Comparison of ENCODE assay signal across 10 cellular contexts in the genomic region with DNA sequence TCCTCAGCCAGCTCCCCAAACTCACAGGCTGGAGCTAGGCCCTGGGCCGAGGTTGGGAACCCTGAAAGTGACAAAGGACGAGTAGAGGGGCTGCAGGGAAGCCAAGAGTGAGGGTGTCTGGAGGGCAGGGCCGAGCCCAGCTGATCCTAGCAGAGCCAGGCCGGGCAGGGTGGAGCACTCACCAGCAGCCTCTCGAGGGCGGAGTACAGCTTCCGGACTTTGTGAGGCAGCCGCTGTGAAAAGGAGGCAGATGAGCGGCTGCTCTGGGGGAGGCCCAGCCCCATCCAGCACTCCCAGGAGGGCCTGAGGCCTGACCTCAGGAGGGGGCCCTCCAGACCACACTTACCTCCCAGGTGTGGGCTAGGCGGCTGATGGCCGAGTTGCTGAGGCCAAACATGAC. TPM values are rescaled to one million over a fixed set of nuclear protein-coding genes. Genes with fewer than 3 reads are reported as not detected.
DNase-seq lines count a peak whose midpoint lies in the region; ATAC-seq and TF ChIP-seq lines count a peak whose summit lies in the region.
"Had no signal": no experiment of that assay in that cellular context is flagged by ENCODE, and none has a peak within 500 bp of the region (broad histone marks: within the 10 kb centered on the region; RNA-seq: fewer than 3 reads in every experiment).

No MANE protein-coding gene starts in this region.

- DNase-seq in natural killer cell (no peak), dorsolateral prefrontal cortex (no peak), uterus (no peak), cerebellar nuclear complex (lab: John Stamatoyannopoulos, UW) (no peak), SW480 (ENCODE audit: low spot score) (no peak), nephron progenitor cell (no peak)
- DNase-seq in natural killer cell treated with Interleukin-12 subunit alpha and Interleukin-12 subunit beta and Interleukin-15 and Interleukin-18, amount 100 ng/mL, for 72 hours (ENCODE audit: low spot score), result no peak
- DNase-seq: mammary epithelial cell had no signal

- H3K9me3 ChIP-seq in uterus, result no peaks in the 10 kb centered on the region

- ATAC-seq in natural killer cell, result peak in 2 of 3 donors; percentile 31 to 39
- no peak for ATAC-seq in natural killer cell treated with Interleukin-12 subunit alpha and Interleukin-12 subunit beta and Interleukin-15 and Interleukin-18, amount 100 ng/mL, for 72 hours
- ATAC-seq in HG03175 (IDR thresholded peaks at IDR 0.05; ENCODE audit: unreplicated experiment), result peak; percentile 43

- H3K36me3 ChIP-seq in uterus, result no peaks in the 10 kb centered on the region

- H3K4me1 Mint-ChIP-seq in natural killer cell (peaks cover 17 to 38% of the 10 kb centered on the region in 2 donors), nephron progenitor cell (peaks cover 84% of the 10 kb centered on the region)
- peaks cover 15 to 17% of the 10 kb centered on the region in 2 donors for H3K4me1 Mint-ChIP-seq in natural killer cell treated with Interleukin-12 subunit alpha and Interleukin-12 subunit beta and Interleukin-15 and Interleukin-18, amount 100 ng/mL, for 72 hours (ENCODE audit: low read depth in 2 of 2)

- TF ChIP-seq CTCF in natural killer cell (IDR thresholded peaks at IDR 0.05), result no peak
- TF ChIP-seq CTCF in dorsolateral prefrontal cortex (IDR thresholded peaks at IDR 0.05 in 54 of 56, conservative IDR thresholded peaks at IDR 0.05 in 2 of 56; ENCODE audit: low read depth in 1 of 56, partially characterized antibody in 56 of 56), result no peak
- no peak for TF ChIP-seq CTCF in uterus (IDR thresholded peaks at IDR 0.05)
- no peak for TF ChIP-seq CTCF in nephron progenitor cell (IDR thresholded peaks at IDR 0.05)

- peak overlapping the region; percentile 46 to 54 for H3K27ac Mint-ChIP-seq in natural killer cell
- H3K27ac Mint-ChIP-seq in natural killer cell treated with Interleukin-12 subunit alpha and Interleukin-12 subunit beta and Interleukin-15 and Interleukin-18, amount 100 ng/mL, for 72 hours, result peak overlapping the region in 1 of 2 donors; percentile 84
- no peak overlapping the region for H3K27ac Mint-ChIP-seq in nephron progenitor cell
- H3K27ac Mint-ChIP-seq: T-helper 1 cell treated with Interleukin-12 subunit alpha and Interleukin-12 subunit beta and Interleukin-4 antibody, amounts not matched to agents 30 μg/mL and 1 μg/mL, for 36 hours had no signal

- H3K4me1 ChIP-seq in uterus, result peaks cover 9 to 26% of the 10 kb centered on the region in 2 donors

- intact Hi-C loops in natural killer cell (cut with micrococcal nuclease) (no loop called here), dorsolateral prefrontal cortex (cut with DNase I) (loop anchor here (2.0 kb wide), 1 partner anchor 39 kb away; no protein-coding TSS in a partner anchor), uterus (cut with DNase I; ENCODE audit: low total_unique reads) (loop anchor here (10.0 kb wide), 1 partner anchor 95 kb away; no protein-coding TSS in a partner anchor)

- H3K27ac ChIP-seq in dorsolateral prefrontal cortex (peak overlapping the region; percentile 75 to 98 (median 95)), uterus (peak overlapping the region; percentile 18 to 27)

- H3K4me3 Mint-ChIP-seq in natural killer cell (peak overlapping the region; percentile 72), nephron progenitor cell (no peak overlapping the region)
- no peak overlapping the region for H3K4me3 Mint-ChIP-seq in natural killer cell treated with Interleukin-12 subunit alpha and Interleukin-12 subunit beta and Interleukin-15 and Interleukin-18, amount 100 ng/mL, for 72 hours
- H3K4me3 Mint-ChIP-seq: T-helper 1 cell treated with Interleukin-12 subunit alpha and Interleukin-12 subunit beta and Interleukin-4 antibody, amounts not matched to agents 30 μg/mL and 1 μg/mL, for 36 hours had no signal

- H3K36me3 Mint-ChIP-seq in natural killer cell, result no peaks in the 10 kb centered on the region
- no peaks in the 10 kb centered on the region for H3K36me3 Mint-ChIP-seq in natural killer cell treated with Interleukin-12 subunit alpha and Interleukin-12 subunit beta and Interleukin-15 and Interleukin-18, amount 100 ng/mL, for 72 hours
- H3K36me3 Mint-ChIP-seq in nephron progenitor cell (ENCODE audit: low read depth), result no peaks in the 10 kb centered on the region

- H3K4me3 ChIP-seq in dorsolateral prefrontal cortex (no peak overlapping the region), uterus (no peak overlapping the region)

- H3K27me3 Mint-ChIP-seq in natural killer cell (ENCODE audit: low read depth in 2 of 2) (peaks cover 16 to 17% of the 10 kb centered on the region in 2 donors), nephron progenitor cell (ENCODE audit: low read depth, poor library complexity) (no peaks in the 10 kb centered on the region)
- peaks cover 6 to 13% of the 10 kb centered on the region in 2 donors for H3K27me3 Mint-ChIP-seq in natural killer cell treated with Interleukin-12 subunit alpha and Interleukin-12 subunit beta and Interleukin-15 and Interleukin-18, amount 100 ng/mL, for 72 hours

- no peak for TF ChIP-seq POLR2A in uterus (IDR thresholded peaks at IDR 0.05)

- H3K27me3 ChIP-seq in dorsolateral prefrontal cortex, result no peaks in the 10 kb centered on the region
- H3K27me3 ChIP-seq in uterus, result no peaks in the 10 kb centered on the region

- H3K9me3 Mint-ChIP-seq in natural killer cell, result no peaks in the 10 kb centered on the region
- H3K9me3 Mint-ChIP-seq in natural killer cell treated with Interleukin-12 subunit alpha and Interleukin-12 subunit beta and Interleukin-15 and Interleukin-18, amount 100 ng/mL, for 72 hours, result no peaks in the 10 kb centered on the region
- H3K9me3 Mint-ChIP-seq in nephron progenitor cell, result no peaks in the 10 kb centered on the region
- H3K9me3 Mint-ChIP-seq: T-helper 1 cell treated with Interleukin-12 subunit alpha and Interleukin-12 subunit beta and Interleukin-4 antibody, amounts not matched to agents 30 μg/mL and 1 μg/mL, for 36 hours had no signal

RNA-seq across cellular contexts. Expression of a gene that starts 14.7 kb away (rescaled TPM):
- total RNA-seq in natural killer cell, result under 1 TPM; 0.20 to 0.41 (median 0.24) TPM
- not detected for total RNA-seq in natural killer cell treated with Interleukin-12 subunit alpha and Interleukin-12 subunit beta and Interleukin-15 and Interleukin-18, amount 100 ng/mL, for 72 hours
- total RNA-seq in dorsolateral prefrontal cortex, result 1 to 10 TPM in 111 of 120 experiments, under 1 TPM in 9; 0.65 to 4.5 (median 2.0) TPM
- total RNA-seq in uterus, result under 1 TPM in 2 of 4 donors, not detected in 2; 0.28 to 0.64 TPM
- total RNA-seq: mammary epithelial cell had no signal

RNA-seq across cellular contexts. Expression of a gene that starts 18.7 kb away (rescaled TPM):
- total RNA-seq in natural killer cell (under 1 TPM; 0.23 to 0.73 (median 0.49) TPM), dorsolateral prefrontal cortex (100 to 1,000 TPM in 51 of 120 experiments, 10 to 100 TPM in 69; 33.3 to 206 (median 93.7) TPM), uterus (100 to 1,000 TPM in 1 of 4 donors, 10 to 100 TPM in 3; 13.5 to 105 (median 48.7) TPM)
- total RNA-seq in natural killer cell treated with Interleukin-12 subunit alpha and Interleukin-12 subunit beta and Interleukin-15 and Interleukin-18, amount 100 ng/mL, for 72 hours, result under 1 TPM; 0.19 to 0.25 TPM

RNA-seq across cellular contexts. Expression of a gene that starts 33.1 kb away (rescaled TPM):
- 1 to 10 TPM; 2.0 to 4.4 (median 3.4) TPM for total RNA-seq in natural killer cell
- total RNA-seq in natural killer cell treated with Interleukin-12 subunit alpha and Interleukin-12 subunit beta and Interleukin-15 and Interleukin-18, amount 100 ng/mL, for 72 hours, result 1 to 10 TPM; 5.1 to 9.8 TPM
- total RNA-seq in dorsolateral prefrontal cortex, result 100 to 1,000 TPM in 84 of 120 experiments, 10 to 100 TPM in 36; 71.9 to 264 (median 114) TPM
- total RNA-seq in uterus, result 10 to 100 TPM in 3 of 4 donors, 1 to 10 TPM in 1; 1.3 to 50.5 (median 15.4) TPM

RNA-seq across cellular contexts. Expression of a gene that starts 34.1 kb away (rescaled TPM):
- 10 to 100 TPM; 22.8 to 35.8 (median 24.8) TPM for total RNA-seq in natural killer cell
- 10 to 100 TPM; 26.3 to 33.8 TPM for total RNA-seq in natural killer cell treated with Interleukin-12 subunit alpha and Interleukin-12 subunit beta and Interleukin-15 and Interleukin-18, amount 100 ng/mL, for 72 hours
- 10 to 100 TPM; 18.5 to 41.3 (median 28.2) TPM for total RNA-seq in dorsolateral prefrontal cortex
- 10 to 100 TPM; 16.8 to 33.6 (median 22.2) TPM for total RNA-seq in uterus

Comparison
In these comparisons a context has a peak if more than half of its experiments do, and no peak if none do; other contexts are left out.
1. ATAC-seq: peak in natural killer cell (2 of 3) and HG03175 (single experiment); none in natural killer cell treated with Interleukin-12 subunit alpha and Interleukin-12 subunit beta and Interleukin-15 and Interleukin-18, amount 100 ng/mL, for 72 hours (0 of 2).
2. RNA of a gene that starts 18.7 kb away (total RNA-seq): 33.3 to 206 TPM in dorsolateral prefrontal cortex and 13.5 to 105 TPM in uterus; 0.23 to 0.73 TPM in natural killer cell and 0.19 to 0.25 TPM in natural killer cell treated with Interleukin-12 subunit alpha and Interleukin-12 subunit beta and Interleukin-15 and Interleukin-18, amount 100 ng/mL, for 72 hours; every median in the first group is over 4 times any median in the second.